In genomic region chr6:165236326-165236725, GRCh38 we compare ENCODE assay signal across 7 cellular contexts.
"Had no signal": no experiment of that assay in that cellular context is flagged by ENCODE, and none has a peak within 500 bp of the region (broad histone marks: within the 10 kb centered on the region; RNA-seq: fewer than 3 reads in every experiment).

No MANE protein-coding gene starts in this region.

- H3K4me2 ChIP-seq: KMS-11 had no signal

- FAIRE-seq: HepG2, HTR-8/SVneo had no signal

- DNase-seq: IMR-90, KBM-7, KG1 had no signal

- H3K27ac ChIP-seq: HL-60, KMS-11 had no signal

- H3K9ac ChIP-seq: KMS-11 had no signal

- ATAC-seq: HepG2 had no signal
